Comparison of ENCODE assay signal across 27 cellular contexts in genomic region chr19:10262771-10263170, GRCh38. TPM values are rescaled to one million over a fixed set of nuclear protein-coding genes. Genes with fewer than 3 reads are reported as not detected.
"Had no signal": no experiment of that assay in that cellular context is flagged by ENCODE, and none has a peak within 500 bp of the region (broad histone marks: within the 10 kb centered on the region; RNA-seq: fewer than 3 reads in every experiment).

No MANE protein-coding gene starts in this region.

- H3K27ac ChIP-seq: body of pancreas, esophagus squamous epithelium, heart left ventricle, lower lobe of right lung, right lobe of liver, transverse colon, WERI-Rb-1 had no signal

- FAIRE-seq: endothelial cell of umbilical vein, frontal cortex had no signal

- H3K27me3 ChIP-seq: body of pancreas, esophagus squamous epithelium, heart left ventricle, right lobe of liver, transverse colon had no signal

- ATAC-seq: activated CD4-positive, alpha-beta T cell treated with anti-CD3 and anti-CD28 coated beads for 36 hours; activated naive CD4-positive, alpha-beta T cell treated with anti-CD3 and anti-CD28 coated beads, Interleukin-2, amount 50 U/mL, for 72 hours; activated T-cell treated with anti-CD3 and anti-CD28 coated beads, Interleukin-2, amount 50 U/mL, for 72 hours; body of pancreas; heart left ventricle; left colon; lower lobe of right lung; right lobe of liver had no signal

- H3K9me3 ChIP-seq: body of pancreas, esophagus squamous epithelium, heart left ventricle, lower lobe of right lung, right lobe of liver, transverse colon had no signal

- DNase-seq: activated CD4-positive, alpha-beta memory T cell treated with anti-CD3 and anti-CD28 coated beads, Interleukin-2, amount 10 ng/mL, durations not matched to agents 7 days and 5 days; activated CD4-positive, alpha-beta T cell treated with anti-CD3 and anti-CD28 coated beads for 36 hours; activated gamma-delta T cell; activated T-cell treated with anti-CD3 and anti-CD28 coated beads, Interleukin-2, amount 50 U/mL, for 72 hours; amniotic stem cell; body of pancreas; central memory CD4-positive, alpha-beta T cell; cortex of kidney; effector CD8-positive, alpha-beta T cell; esophagus squamous epithelium; heart left ventricle; immature natural killer cell; left colon; lower lobe of right lung; right lobe of liver; stimulated activated CD4-positive, alpha-beta T cell treated with anti-CD3 and anti-CD28 coated beads, Interleukin-4, amount 100 ng/mL, for 4 hours; stimulated activated CD8-positive, alpha-beta memory T cell treated with anti-CD3 and anti-CD28 coated beads, Interleukin-4, amount 100 ng/mL, for 48 hours; stimulated activated naive CD4-positive, alpha-beta T cell treated with Interleukin-2 at 50 U/mL for 16 hours; substantia nigra; transverse colon; WERI-Rb-1 had no signal

- H3K4me2 ChIP-seq: smooth muscle cell had no signal

- H3K4me3 ChIP-seq: body of pancreas, esophagus squamous epithelium, heart left ventricle, lower lobe of right lung, right lobe of liver, smooth muscle cell, transverse colon had no signal

RNA-seq across cellular contexts. Expression of gene ICAM4, which starts 24.0 kb away (rescaled TPM):
- total RNA-seq: neural crest cell, osteocyte had no signal

RNA-seq across cellular contexts. Expression of gene ICAM5, which starts 27.0 kb away (rescaled TPM):
- total RNA-seq: neural crest cell had no signal
- polyA plus RNA-seq: immature natural killer cell had no signal
